ENCODE assay signal across 9 cellular contexts in the genomic region with DNA sequence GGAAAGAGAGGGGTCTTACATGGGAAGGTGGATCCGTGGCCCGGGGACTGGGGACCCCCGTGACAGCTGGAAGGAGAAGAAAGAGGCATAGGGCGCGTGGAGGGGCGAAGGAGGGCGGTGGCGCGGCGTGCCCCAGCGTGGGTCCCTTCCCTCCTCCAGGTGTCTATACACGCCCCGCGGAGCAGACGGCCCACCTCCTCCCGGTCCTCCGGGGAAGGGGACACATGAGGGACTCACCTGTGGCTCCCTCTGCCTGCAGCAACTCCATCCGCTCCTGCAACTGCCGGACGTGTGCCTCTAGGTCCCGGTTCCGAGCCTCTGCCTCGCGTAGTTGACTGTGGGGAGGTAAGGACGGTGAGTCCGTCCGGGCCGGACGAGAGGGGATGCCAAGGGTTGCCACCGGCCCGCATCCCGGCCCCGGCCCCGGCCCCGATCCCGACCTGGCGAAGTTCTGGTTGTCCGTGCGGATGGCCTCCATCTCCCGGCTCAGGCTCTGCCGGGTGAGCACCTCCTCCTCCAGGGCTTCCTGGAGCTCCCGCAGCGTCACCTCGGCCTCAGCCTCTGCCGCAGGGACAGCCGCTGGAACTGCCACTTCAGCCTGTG. TPM values are rescaled to one million over a fixed set of nuclear protein-coding genes. Genes with fewer than 3 reads are reported as not detected.
DNase-seq lines count a peak whose midpoint lies in the region; TF ChIP-seq lines count a peak whose summit lies in the region.
"Had no signal": no experiment of that assay in that cellular context is flagged by ENCODE, and none has a peak within 500 bp of the region (broad histone marks: within the 10 kb centered on the region; RNA-seq: fewer than 3 reads in every experiment).

No MANE protein-coding gene starts in this region.

- TF ChIP-seq CTCF in coronary artery (IDR thresholded peaks at IDR 0.05) (no peak), CD14-positive monocyte (IDR thresholded peaks at IDR 0.05) (no peak)

- peak overlapping the region; percentile 40 for H3K4me3 Mint-ChIP-seq in activated naive CD8-positive, alpha-beta T cell
- no peak overlapping the region for H3K4me3 Mint-ChIP-seq in activated naive CD8-positive, alpha-beta T cell treated with anti-CD3 and anti-CD28 coated beads for 36 hours
- peak overlapping the region in 1 of 2 donors; percentile 87 for H3K4me3 Mint-ChIP-seq in CD14-positive monocyte

- H3K27ac ChIP-seq in coronary artery = peak overlapping the region; percentile 93 to 95
- H3K27ac ChIP-seq in muscle layer of colon (ENCODE audit: low read depth, low read length) = peak overlapping the region; percentile 65
- H3K27ac ChIP-seq in urinary bladder (ENCODE audit: low read depth) = peak overlapping the region; percentile 82

- H3K36me3 ChIP-seq in muscle layer of colon (ENCODE audit: insufficient read depth, low read length) (peaks cover 28% of the 10 kb centered on the region), urinary bladder (ENCODE audit: insufficient read depth) (no peaks in the 10 kb centered on the region)

- peaks cover 6% of the 10 kb centered on the region for H3K4me1 Mint-ChIP-seq in activated naive CD8-positive, alpha-beta T cell (ENCODE audit: low read depth)
- H3K4me1 Mint-ChIP-seq in activated naive CD8-positive, alpha-beta T cell treated with anti-CD3 and anti-CD28 coated beads for 36 hours = peaks cover 12% of the 10 kb centered on the region
- peaks cover 22% of the 10 kb centered on the region for H3K4me1 Mint-ChIP-seq in CD14-positive monocyte

- H3K27me3 ChIP-seq in muscle layer of colon (ENCODE audit: control insufficient read depth in 1 of 2, insufficient read depth in 2 of 2, low read length in 2 of 2) = no peaks in the 10 kb centered on the region

- no peak for DNase-seq in activated naive CD8-positive, alpha-beta T cell treated with anti-CD3 and anti-CD28 coated beads for 36 hours
- DNase-seq in coronary artery (ENCODE audit: low spot score) (no peak), NCI-H226 (no peak), CD14-positive monocyte (ENCODE audit: low spot score) (no peak), NCI-H2081 (lab: John Stamatoyannopoulos, UW) (no peak)

- peaks cover 9% of the 10 kb centered on the region for H3K4me1 ChIP-seq in muscle layer of colon (ENCODE audit: insufficient read depth, low read length)
- no peaks in the 10 kb centered on the region for H3K4me1 ChIP-seq in urinary bladder (ENCODE audit: insufficient read depth)

- no peaks in the 10 kb centered on the region for H3K36me3 Mint-ChIP-seq in activated naive CD8-positive, alpha-beta T cell
- H3K36me3 Mint-ChIP-seq in activated naive CD8-positive, alpha-beta T cell treated with anti-CD3 and anti-CD28 coated beads for 36 hours = peaks cover 7% of the 10 kb centered on the region
- peaks cover 4 to 6% of the 10 kb centered on the region in 2 donors for H3K36me3 Mint-ChIP-seq in CD14-positive monocyte
- H3K36me3 Mint-ChIP-seq: activated naive CD4-positive, alpha-beta T cell treated with anti-CD3 and anti-CD28 coated beads, Interleukin-2, amount 50 U/mL, for 24 hours had no signal

- H3K9me3 Mint-ChIP-seq in activated naive CD8-positive, alpha-beta T cell (ENCODE audit: low read depth) = no peaks in the 10 kb centered on the region
- H3K9me3 Mint-ChIP-seq in activated naive CD8-positive, alpha-beta T cell treated with anti-CD3 and anti-CD28 coated beads for 36 hours = no peaks in the 10 kb centered on the region
- H3K9me3 Mint-ChIP-seq in CD14-positive monocyte = peaks cover 0 to 22% (median 16%) of the 10 kb centered on the region in 7 donors
- H3K9me3 Mint-ChIP-seq: activated naive CD4-positive, alpha-beta T cell treated with anti-CD3 and anti-CD28 coated beads, Interleukin-2, amount 50 U/mL, for 24 hours had no signal

- no peak overlapping the region for H3K27ac Mint-ChIP-seq in activated naive CD8-positive, alpha-beta T cell
- no peak overlapping the region for H3K27ac Mint-ChIP-seq in activated naive CD8-positive, alpha-beta T cell treated with anti-CD3 and anti-CD28 coated beads for 36 hours
- no peak overlapping the region for H3K27ac Mint-ChIP-seq in CD14-positive monocyte
- H3K27ac Mint-ChIP-seq: activated naive CD4-positive, alpha-beta T cell treated with anti-CD3 and anti-CD28 coated beads, Interleukin-2, amount 50 U/mL, for 24 hours had no signal

- no peak overlapping the region for H3K9ac ChIP-seq in muscle layer of colon (ENCODE audit: low read length)

- H3K4me3 ChIP-seq in coronary artery (peak overlapping the region; percentile 87), muscle layer of colon (ENCODE audit: low read depth in 1 of 2, low read length in 2 of 2) (no peak overlapping the region), urinary bladder (ENCODE audit: low read depth, low read length) (no peak overlapping the region)

- H3K27me3 Mint-ChIP-seq in activated naive CD8-positive, alpha-beta T cell = no peaks in the 10 kb centered on the region
- H3K27me3 Mint-ChIP-seq in activated naive CD8-positive, alpha-beta T cell treated with anti-CD3 and anti-CD28 coated beads for 36 hours = peaks cover 22% of the 10 kb centered on the region
- peaks cover 69 to 99% (median 75%) of the 10 kb centered on the region in 3 donors for H3K27me3 Mint-ChIP-seq in CD14-positive monocyte (ENCODE audit: low read depth in 3 of 3)
- H3K27me3 Mint-ChIP-seq: activated naive CD4-positive, alpha-beta T cell treated with anti-CD3 and anti-CD28 coated beads, Interleukin-2, amount 50 U/mL, for 24 hours had no signal

- 80% methylated on average over 46 of the region's 46 CpGs for WGBS in urinary bladder

- intact Hi-C loops in CD14-positive monocyte (cut with micrococcal nuclease) = no loop called here

- H3K9me3 ChIP-seq in muscle layer of colon (ENCODE audit: low read length) = no peaks in the 10 kb centered on the region

RNA-seq across cellular contexts. Expression of a gene that starts 2.4 kb away (rescaled TPM):
- 1 to 10 TPM; 1.6 to 1.7 TPM for total RNA-seq in activated naive CD8-positive, alpha-beta T cell treated with anti-CD3 and anti-CD28 coated beads for 36 hours
- 10.4 TPM for total RNA-seq in urinary bladder
- polyA plus RNA-seq in urinary bladder = 51.1 TPM
- not detected for polyA plus RNA-seq in CD14-positive monocyte

RNA-seq across cellular contexts. Expression of a gene that starts 10.9 kb away (rescaled TPM):
- total RNA-seq in activated naive CD8-positive, alpha-beta T cell treated with anti-CD3 and anti-CD28 coated beads for 36 hours = 1 to 10 TPM; 7.3 to 8.6 TPM
- total RNA-seq in urinary bladder = 49.4 TPM
- 223 TPM for polyA plus RNA-seq in urinary bladder
- polyA plus RNA-seq in CD14-positive monocyte = under 1 TPM in 1 of 2 donors, not detected in 1; 0.17 TPM

RNA-seq across cellular contexts. Expression of a gene that starts 21.2 kb away (rescaled TPM):
- 10 to 100 TPM; 29.5 to 30.7 TPM for total RNA-seq in activated naive CD8-positive, alpha-beta T cell treated with anti-CD3 and anti-CD28 coated beads for 36 hours
- 24.7 TPM for total RNA-seq in urinary bladder
- polyA plus RNA-seq in urinary bladder (43.7 TPM), CD14-positive monocyte (1 to 10 TPM; 1.5 to 2.4 TPM)

RNA-seq across cellular contexts. Expression of a gene that starts 38.2 kb away (rescaled TPM):
- under 1 TPM; 0.08 TPM for total RNA-seq in activated naive CD8-positive, alpha-beta T cell treated with anti-CD3 and anti-CD28 coated beads for 36 hours
- total RNA-seq in urinary bladder = not detected
- not detected for polyA plus RNA-seq in urinary bladder
- not detected for polyA plus RNA-seq in CD14-positive monocyte

RNA-seq across cellular contexts. Expression of a gene that starts 40.7 kb away (rescaled TPM):
- 10 to 100 TPM; 25.5 to 29.6 TPM for total RNA-seq in activated naive CD8-positive, alpha-beta T cell treated with anti-CD3 and anti-CD28 coated beads for 36 hours
- 4.3 TPM for total RNA-seq in urinary bladder
- polyA plus RNA-seq in urinary bladder (11.0 TPM), CD14-positive monocyte (1 to 10 TPM; 3.8 to 5.5 TPM)
